8 cellular contexts compared by ENCODE assay signal in genomic region chr7:79452032-79452494, GRCh38. TPM values are rescaled to one million over a fixed set of nuclear protein-coding genes. Genes with fewer than 3 reads are reported as not detected.
A peak's percentile ranks its signal among the peaks of the same experiment; 100 is the strongest.
DNase-seq lines count a peak whose midpoint lies in the region; ATAC-seq and TF ChIP-seq lines count a peak whose summit lies in the region.

No MANE protein-coding gene starts in this region.

- DNase-seq in ELF-1 (ENCODE audit: low read depth, low spot score), result peak; percentile 52
- peak; percentile 48 for DNase-seq in NCI-H345 treated with DMSO at 0.1 percent for 48 hours (lab: John Stamatoyannopoulos, UW; ENCODE audit: unreplicated experiment)
- peak; percentile 25 for DNase-seq in iPS DF 6.9 (ENCODE audit: low read depth, low spot score)
- peak; percentile 75 for DNase-seq in prostate gland (ENCODE audit: low spot score)
- DNase-seq in stimulated activated CD4-positive, alpha-beta T cell treated with anti-CD3 and anti-CD28 coated beads, Interleukin-4, amount 100 ng/mL, for 1 hour, result no peak

- H3K27me3 ChIP-seq in iPS DF 6.9 (ENCODE audit: control insufficient read depth, insufficient read depth, low read length), result peaks cover 37% of the 10 kb centered on the region
- H3K27me3 ChIP-seq in prostate gland (replicated peaks; ENCODE audit: insufficient read depth), result no peaks in the 10 kb centered on the region

- H3K27me3 Mint-ChIP-seq in brain, result peaks cover 4% of the 10 kb centered on the region

- peak overlapping the region; percentile 91 to 99 (median 97) for H3K27ac Mint-ChIP-seq in brain

- H3K9me3 ChIP-seq in iPS DF 6.9 (ENCODE audit: control insufficient read depth, insufficient read depth, low read length) (no peaks in the 10 kb centered on the region), prostate gland (no peaks in the 10 kb centered on the region)

- H3K36me3 ChIP-seq in iPS DF 6.9 (ENCODE audit: control insufficient read depth, insufficient read depth, low read length) (no peaks in the 10 kb centered on the region), prostate gland (no peaks in the 10 kb centered on the region)

- H3K4me3 Mint-ChIP-seq in brain, result peak overlapping the region; percentile 96 to 99 (median 98)

- intact Hi-C loops in prostate gland (cut with DNase I), result loop anchor here (5.0 kb wide), 1 partner anchor 1430 kb away; no protein-coding TSS in a partner anchor

- peaks cover 47% of the 10 kb centered on the region for H3K4me1 Mint-ChIP-seq in brain

- peaks cover 0 to 8% (median 0%) of the 10 kb centered on the region in 5 experiments for H3K9me3 Mint-ChIP-seq in brain

- H3K36me3 Mint-ChIP-seq in brain, result peaks cover 4% of the 10 kb centered on the region

- H3K27ac ChIP-seq in iPS DF 6.9 (ENCODE audit: low read length) (no peak overlapping the region), prostate gland (peak overlapping the region; percentile 89 to 90)

- TF ChIP-seq CTCF in brain (conservative IDR thresholded peaks at IDR 0.05), result no peak
- TF ChIP-seq CTCF in prostate gland (IDR thresholded peaks at IDR 0.05), result no peak

- TF ChIP-seq POLR2A in prostate gland (IDR thresholded peaks at IDR 0.05), result peak; percentile 73

- H3K4me1 ChIP-seq in iPS DF 6.9 (ENCODE audit: control insufficient read depth, insufficient read depth, low read length) (no peaks in the 10 kb centered on the region; the same call in 1 of the 2 replicates), prostate gland (replicated peaks) (no peaks in the 10 kb centered on the region)

- ATAC-seq in HG02852 (IDR thresholded peaks at IDR 0.05; ENCODE audit: unreplicated experiment) (no peak), HG02678 (IDR thresholded peaks at IDR 0.05; ENCODE audit: unreplicated experiment) (no peak)

- WGBS in iPS DF 6.9 (ENCODE audit: insufficient coverage, insufficient read length), result no CpG with 5 or more reads among the region's 27 CpGs
- 2% methylated on average over 27 of the region's 27 CpGs for WGBS in prostate gland

- H3K4me3 ChIP-seq in iPS DF 6.9 (ENCODE audit: low read length) (peak overlapping the region; percentile 89; the same call in 1 of the 2 replicates), prostate gland (peak overlapping the region; percentile 52 to 58)

RNA-seq across cellular contexts. Expression of gene MAGI2, which starts 1.4 kb away (rescaled TPM):
- polyA plus RNA-seq in brain (ENCODE audit: insufficient read depth, low read depth, low replicate concordance), result 14.6 TPM
- total RNA-seq in prostate gland, result 10 to 100 TPM; 27.1 to 31.3 TPM
